In the genomic region with DNA sequence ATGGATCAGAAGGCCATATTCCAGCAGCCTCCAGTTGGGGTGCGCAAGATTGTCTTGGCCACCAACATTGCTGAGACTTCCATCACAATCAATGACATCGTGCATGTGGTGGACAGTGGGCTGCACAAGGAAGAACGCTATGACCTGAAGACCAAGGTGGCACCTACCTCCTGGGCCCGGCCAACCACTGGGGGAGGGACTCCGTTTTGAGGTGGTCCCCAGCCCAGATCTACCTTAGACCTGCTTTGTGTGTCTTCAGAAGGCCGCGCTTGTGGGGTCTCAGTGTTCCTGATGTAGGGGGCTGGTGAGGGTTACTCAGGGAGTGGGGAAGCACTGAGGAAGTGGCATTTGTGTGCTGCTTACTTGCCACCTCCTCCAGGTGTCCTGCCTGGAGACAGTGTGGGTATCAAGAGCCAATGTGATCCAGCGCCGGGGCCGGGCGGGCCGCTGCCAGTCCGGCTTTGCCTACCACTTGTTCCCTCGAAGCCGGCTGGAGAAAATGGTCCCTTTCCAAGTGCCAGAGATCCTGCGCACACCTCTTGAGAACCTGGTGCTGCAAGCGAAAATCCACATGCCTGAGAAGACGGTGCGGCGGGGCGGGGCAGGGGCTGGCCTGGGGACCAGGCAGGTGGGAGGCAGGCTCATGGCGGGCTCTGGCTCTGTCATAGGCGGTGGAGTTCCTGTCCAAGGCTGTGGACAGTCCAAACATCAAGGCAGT, we compare ENCODE assay signal across 2 cellular contexts.
TF ChIP-seq lines count a peak whose summit lies in the region.

No MANE protein-coding gene starts in this region.

TF ChIP-seq in IMR-90, 13 proteins besides CTCF, POLR2A, EP300 and RAD21:
- no peak for TF ChIP-seq SMC3 (IDR thresholded peaks at IDR 0.05; ENCODE audit: low read depth, low read length)
- TF ChIP-seq CHD1 (IDR thresholded peaks at IDR 0.05; ENCODE audit: low read depth, low read length): no peak
- no peak for TF ChIP-seq NFE2L2 (IDR thresholded peaks at IDR 0.05; ENCODE audit: low read depth, low read length)
- TF ChIP-seq MXI1 (IDR thresholded peaks at IDR 0.05; ENCODE audit: borderline replicate concordance, low read depth, low read length): no peak
- TF ChIP-seq MAZ (IDR thresholded peaks at IDR 0.05; ENCODE audit: borderline replicate concordance, low read depth, low read length): no peak
- TF ChIP-seq FOS (IDR thresholded peaks at IDR 0.05; ENCODE audit: low read depth, low read length): no peak
- TF ChIP-seq ELK1 (IDR thresholded peaks at IDR 0.05; ENCODE audit: borderline replicate concordance, low read depth, low read length): no peak
- no peak for TF ChIP-seq CEBPB (IDR thresholded peaks at IDR 0.05; ENCODE audit: low read depth, low read length)
- TF ChIP-seq RFX5 (IDR thresholded peaks at IDR 0.05; ENCODE audit: low read depth, low read length): no peak
- TF ChIP-seq BHLHE40 (IDR thresholded peaks at IDR 0.05; ENCODE audit: low read depth, low read length): no peak
- no peak for TF ChIP-seq MAFK (IDR thresholded peaks at IDR 0.05; ENCODE audit: low read depth, low read length)
TF ChIP-seq in IMR-90: peak in this region for 0.

TF ChIP-seq in H1, 55 proteins besides CTCF, POLR2A, EP300 and RAD21:
- TF ChIP-seq HDAC6 (IDR thresholded peaks at IDR 0.05; ENCODE audit: low read depth, low read length): no peak
- TF ChIP-seq TAF7 (optimal IDR thresholded peaks at IDR 0.05; ENCODE audit: borderline replicate concordance, low read depth, low read length): no peak
- TF ChIP-seq, protein P1, sequence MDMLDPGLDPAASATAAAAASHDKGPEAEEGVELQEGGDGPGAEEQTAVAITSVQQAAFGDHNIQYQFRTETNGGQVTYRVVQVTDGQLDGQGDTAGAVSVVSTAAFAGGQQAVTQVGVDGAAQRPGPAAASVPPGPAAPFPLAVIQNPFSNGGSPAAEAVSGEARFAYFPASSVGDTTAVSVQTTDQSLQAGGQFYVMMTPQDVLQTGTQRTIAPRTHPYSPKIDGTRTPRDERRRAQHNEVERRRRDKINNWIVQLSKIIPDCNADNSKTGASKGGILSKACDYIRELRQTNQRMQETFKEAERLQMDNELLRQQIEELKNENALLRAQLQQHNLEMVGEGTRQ (IDR thresholded peaks at IDR 0.05; ENCODE audit: low read length): no peak
- TF ChIP-seq CEBPB (IDR thresholded peaks at IDR 0.05; ENCODE audit: low read depth, low read length): no peak
- no peak for TF ChIP-seq CBX5 (IDR thresholded peaks at IDR 0.05; ENCODE audit: low read depth, low read length)
- no peak for TF ChIP-seq CHD2 (IDR thresholded peaks at IDR 0.05; ENCODE audit: low read length)
- no peak for TF ChIP-seq NANOG (IDR thresholded peaks at IDR 0.05; ENCODE audit: insufficient read depth, low read depth, low read length, poor library complexity, severe bottlenecking)
- TF ChIP-seq TBP (IDR thresholded peaks at IDR 0.05; ENCODE audit: low read depth, low read length): no peak
- no peak for TF ChIP-seq RBBP5 (IDR thresholded peaks at IDR 0.05; ENCODE audit: borderline replicate concordance, low read depth, low read length)
- no peak for TF ChIP-seq RXRA (IDR thresholded peaks at IDR 0.05; ENCODE audit: insufficient read depth, low read depth, low read length)
- TF ChIP-seq CTBP2 (IDR thresholded peaks at IDR 0.05; ENCODE audit: borderline replicate concordance, insufficient read depth, insufficient read length, low read length): no peak
- no peak for TF ChIP-seq ATF2 (IDR thresholded peaks at IDR 0.05; ENCODE audit: low read length)
- TF ChIP-seq, protein P2, sequence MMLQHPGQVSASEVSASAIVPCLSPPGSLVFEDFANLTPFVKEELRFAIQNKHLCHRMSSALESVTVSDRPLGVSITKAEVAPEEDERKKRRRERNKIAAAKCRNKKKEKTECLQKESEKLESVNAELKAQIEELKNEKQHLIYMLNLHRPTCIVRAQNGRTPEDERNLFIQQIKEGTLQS (IDR thresholded peaks at IDR 0.05; ENCODE audit: insufficient read depth, low read depth, low read length): no peak
- no peak for TF ChIP-seq TCF12 (IDR thresholded peaks at IDR 0.05; ENCODE audit: low read depth, low read length)
- TF ChIP-seq BACH1 (IDR thresholded peaks at IDR 0.05; ENCODE audit: low read length): no peak
- TF ChIP-seq NRF1 (IDR thresholded peaks at IDR 0.05; ENCODE audit: low read depth, low read length): no peak
- TF ChIP-seq, protein P3, sequence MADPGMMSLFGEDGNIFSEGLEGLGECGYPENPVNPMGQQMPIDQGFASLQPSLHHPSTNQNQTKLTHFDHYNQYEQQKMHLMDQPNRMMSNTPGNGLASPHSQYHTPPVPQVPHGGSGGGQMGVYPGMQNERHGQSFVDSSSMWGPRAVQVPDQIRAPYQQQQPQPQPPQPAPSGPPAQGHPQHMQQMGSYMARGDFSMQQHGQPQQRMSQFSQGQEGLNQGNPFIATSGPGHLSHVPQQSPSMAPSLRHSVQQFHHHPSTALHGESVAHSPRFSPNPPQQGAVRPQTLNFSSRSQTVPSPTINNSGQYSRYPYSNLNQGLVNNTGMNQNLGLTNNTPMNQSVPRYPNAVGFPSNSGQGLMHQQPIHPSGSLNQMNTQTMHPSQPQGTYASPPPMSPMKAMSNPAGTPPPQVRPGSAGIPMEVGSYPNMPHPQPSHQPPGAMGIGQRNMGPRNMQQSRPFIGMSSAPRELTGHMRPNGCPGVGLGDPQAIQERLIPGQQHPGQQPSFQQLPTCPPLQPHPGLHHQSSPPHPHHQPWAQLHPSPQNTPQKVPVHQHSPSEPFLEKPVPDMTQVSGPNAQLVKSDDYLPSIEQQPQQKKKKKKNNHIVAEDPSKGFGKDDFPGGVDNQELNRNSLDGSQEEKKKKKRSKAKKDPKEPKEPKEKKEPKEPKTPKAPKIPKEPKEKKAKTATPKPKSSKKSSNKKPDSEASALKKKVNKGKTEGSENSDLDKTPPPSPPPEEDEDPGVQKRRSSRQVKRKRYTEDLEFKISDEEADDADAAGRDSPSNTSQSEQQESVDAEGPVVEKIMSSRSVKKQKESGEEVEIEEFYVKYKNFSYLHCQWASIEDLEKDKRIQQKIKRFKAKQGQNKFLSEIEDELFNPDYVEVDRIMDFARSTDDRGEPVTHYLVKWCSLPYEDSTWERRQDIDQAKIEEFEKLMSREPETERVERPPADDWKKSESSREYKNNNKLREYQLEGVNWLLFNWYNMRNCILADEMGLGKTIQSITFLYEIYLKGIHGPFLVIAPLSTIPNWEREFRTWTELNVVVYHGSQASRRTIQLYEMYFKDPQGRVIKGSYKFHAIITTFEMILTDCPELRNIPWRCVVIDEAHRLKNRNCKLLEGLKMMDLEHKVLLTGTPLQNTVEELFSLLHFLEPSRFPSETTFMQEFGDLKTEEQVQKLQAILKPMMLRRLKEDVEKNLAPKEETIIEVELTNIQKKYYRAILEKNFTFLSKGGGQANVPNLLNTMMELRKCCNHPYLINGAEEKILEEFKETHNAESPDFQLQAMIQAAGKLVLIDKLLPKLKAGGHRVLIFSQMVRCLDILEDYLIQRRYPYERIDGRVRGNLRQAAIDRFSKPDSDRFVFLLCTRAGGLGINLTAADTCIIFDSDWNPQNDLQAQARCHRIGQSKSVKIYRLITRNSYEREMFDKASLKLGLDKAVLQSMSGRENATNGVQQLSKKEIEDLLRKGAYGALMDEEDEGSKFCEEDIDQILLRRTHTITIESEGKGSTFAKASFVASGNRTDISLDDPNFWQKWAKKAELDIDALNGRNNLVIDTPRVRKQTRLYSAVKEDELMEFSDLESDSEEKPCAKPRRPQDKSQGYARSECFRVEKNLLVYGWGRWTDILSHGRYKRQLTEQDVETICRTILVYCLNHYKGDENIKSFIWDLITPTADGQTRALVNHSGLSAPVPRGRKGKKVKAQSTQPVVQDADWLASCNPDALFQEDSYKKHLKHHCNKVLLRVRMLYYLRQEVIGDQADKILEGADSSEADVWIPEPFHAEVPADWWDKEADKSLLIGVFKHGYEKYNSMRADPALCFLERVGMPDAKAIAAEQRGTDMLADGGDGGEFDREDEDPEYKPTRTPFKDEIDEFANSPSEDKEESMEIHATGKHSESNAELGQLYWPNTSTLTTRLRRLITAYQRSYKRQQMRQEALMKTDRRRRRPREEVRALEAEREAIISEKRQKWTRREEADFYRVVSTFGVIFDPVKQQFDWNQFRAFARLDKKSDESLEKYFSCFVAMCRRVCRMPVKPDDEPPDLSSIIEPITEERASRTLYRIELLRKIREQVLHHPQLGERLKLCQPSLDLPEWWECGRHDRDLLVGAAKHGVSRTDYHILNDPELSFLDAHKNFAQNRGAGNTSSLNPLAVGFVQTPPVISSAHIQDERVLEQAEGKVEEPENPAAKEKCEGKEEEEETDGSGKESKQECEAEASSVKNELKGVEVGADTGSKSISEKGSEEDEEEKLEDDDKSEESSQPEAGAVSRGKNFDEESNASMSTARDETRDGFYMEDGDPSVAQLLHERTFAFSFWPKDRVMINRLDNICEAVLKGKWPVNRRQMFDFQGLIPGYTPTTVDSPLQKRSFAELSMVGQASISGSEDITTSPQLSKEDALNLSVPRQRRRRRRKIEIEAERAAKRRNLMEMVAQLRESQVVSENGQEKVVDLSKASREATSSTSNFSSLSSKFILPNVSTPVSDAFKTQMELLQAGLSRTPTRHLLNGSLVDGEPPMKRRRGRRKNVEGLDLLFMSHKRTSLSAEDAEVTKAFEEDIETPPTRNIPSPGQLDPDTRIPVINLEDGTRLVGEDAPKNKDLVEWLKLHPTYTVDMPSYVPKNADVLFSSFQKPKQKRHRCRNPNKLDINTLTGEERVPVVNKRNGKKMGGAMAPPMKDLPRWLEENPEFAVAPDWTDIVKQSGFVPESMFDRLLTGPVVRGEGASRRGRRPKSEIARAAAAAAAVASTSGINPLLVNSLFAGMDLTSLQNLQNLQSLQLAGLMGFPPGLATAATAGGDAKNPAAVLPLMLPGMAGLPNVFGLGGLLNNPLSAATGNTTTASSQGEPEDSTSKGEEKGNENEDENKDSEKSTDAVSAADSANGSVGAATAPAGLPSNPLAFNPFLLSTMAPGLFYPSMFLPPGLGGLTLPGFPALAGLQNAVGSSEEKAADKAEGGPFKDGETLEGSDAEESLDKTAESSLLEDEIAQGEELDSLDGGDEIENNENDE (IDR thresholded peaks at IDR 0.05; ENCODE audit: insufficient replicate concordance, low read length): no peak
- TF ChIP-seq KDM4A (IDR thresholded peaks at IDR 0.05; ENCODE audit: low read depth, low read length, severe bottlenecking): no peak
- TF ChIP-seq MAX (IDR thresholded peaks at IDR 0.05): no peak
- TF ChIP-seq EGR1 (IDR thresholded peaks at IDR 0.05; ENCODE audit: borderline replicate concordance, low read depth, low read length): no peak
TF ChIP-seq in H1: peak in this region for 0.
